In genomic region chr5:144876990-144877389, GRCh38 we compare ENCODE assay signal across 29 cellular contexts.
"Had no signal": no experiment of that assay in that cellular context is flagged by ENCODE, and none has a peak within 500 bp of the region (broad histone marks: within the 10 kb centered on the region; RNA-seq: fewer than 3 reads in every experiment).

No MANE protein-coding gene starts in this region.

- H3K27me3 Mint-ChIP-seq: dendritic cell treated with granulocyte-macrophage colony-stimulating factor and Interleukin-4, amounts not matched to agents 40 ng/mL and 50 ng/mL, for 4 days; effector memory CD8-positive, alpha-beta T cell had no signal

- ATAC-seq: effector memory CD8-positive, alpha-beta T cell; esophagus mucosa; foreskin keratinocyte; gastrocnemius medialis; gastroesophageal sphincter; heart left ventricle; heart right ventricle had no signal

- H3K4me3 ChIP-seq: colonic mucosa, coronary artery, dorsolateral prefrontal cortex, esophagus muscularis mucosa, esophagus squamous epithelium, gastrocnemius medialis, gastroesophageal sphincter, heart left ventricle, heart right ventricle had no signal

- DNase-seq: colonic mucosa; cortex of kidney; dermis blood vessel endothelial cell; dorsolateral prefrontal cortex; effector CD4-positive, alpha-beta T cell; effector CD8-positive, alpha-beta T cell; effector memory CD4-positive, alpha-beta T cell; effector memory CD8-positive, alpha-beta T cell; endodermal cell; erythroblast; esophagus squamous epithelium; foreskin fibroblast; foreskin keratinocyte; foreskin melanocyte; gastrocnemius medialis; glutamatergic neuron; head of caudate nucleus; heart left ventricle; heart right ventricle had no signal

- H3K4me1 ChIP-seq: colonic mucosa, esophagus muscularis mucosa, esophagus squamous epithelium, foreskin keratinocyte, gastrocnemius medialis, gastroesophageal sphincter, heart left ventricle, heart right ventricle had no signal

- H3K9me3 ChIP-seq: colonic mucosa, esophagus muscularis mucosa, esophagus squamous epithelium, gastrocnemius medialis, gastroesophageal sphincter, heart left ventricle, heart right ventricle had no signal

- H3K9me3 Mint-ChIP-seq: endodermal cell had no signal

- H3K27ac ChIP-seq: colonic mucosa, coronary artery, dorsolateral prefrontal cortex, epithelial cell of prostate, esophagus muscularis mucosa, esophagus squamous epithelium, foreskin keratinocyte, gastrocnemius medialis, gastroesophageal sphincter, heart left ventricle, heart right ventricle had no signal

- H3K4me3 Mint-ChIP-seq: dendritic cell treated with granulocyte-macrophage colony-stimulating factor and Interleukin-4, amounts not matched to agents 40 ng/mL and 50 ng/mL, for 4 days; effector memory CD8-positive, alpha-beta T cell; endodermal cell had no signal

- FAIRE-seq: colon, endometrium, endothelial cell of umbilical vein, frontal cortex had no signal

- H3K36me3 ChIP-seq: colonic mucosa, esophagus muscularis mucosa, esophagus squamous epithelium, gastrocnemius medialis, gastroesophageal sphincter, heart left ventricle, heart right ventricle had no signal

- H3K4me1 Mint-ChIP-seq: endodermal cell had no signal

- H3K27ac Mint-ChIP-seq: dendritic cell treated with granulocyte-macrophage colony-stimulating factor and Interleukin-4, amounts not matched to agents 40 ng/mL and 50 ng/mL, for 4 days; effector memory CD8-positive, alpha-beta T cell; endodermal cell had no signal

- H3K27me3 ChIP-seq: colonic mucosa, esophagus muscularis mucosa, esophagus squamous epithelium, foreskin keratinocyte, gastrocnemius medialis, gastroesophageal sphincter, heart left ventricle, heart right ventricle had no signal
